ENCODE assay signal across 11 cellular contexts in genomic region chr10:69090687-69091450, GRCh38. TPM values are rescaled to one million over a fixed set of nuclear protein-coding genes. Genes with fewer than 3 reads are reported as not detected.
A peak's percentile ranks its signal among the peaks of the same experiment; 100 is the strongest.
DNase-seq lines count a peak whose midpoint lies in the region; ATAC-seq and TF ChIP-seq lines count a peak whose summit lies in the region.
"Had no signal": no experiment of that assay in that cellular context is flagged by ENCODE, and none has a peak within 500 bp of the region (broad histone marks: within the 10 kb centered on the region; RNA-seq: fewer than 3 reads in every experiment).

No MANE protein-coding gene starts in this region.

- H3K4me1 Mint-ChIP-seq in memory B cell = peaks cover 40% of the 10 kb centered on the region
- no peaks in the 10 kb centered on the region for H3K4me1 Mint-ChIP-seq in progenitor cell of endocrine pancreas (ENCODE audit: low read depth)

- no peaks in the 10 kb centered on the region for H3K27me3 Mint-ChIP-seq in memory B cell
- H3K27me3 Mint-ChIP-seq in progenitor cell of endocrine pancreas = peaks cover 19% of the 10 kb centered on the region

- H3K36me3 ChIP-seq in left ventricle myocardium inferior = no peaks in the 10 kb centered on the region
- H3K36me3 ChIP-seq in adipocyte (ENCODE audit: control insufficient read depth, insufficient read depth, low read length, severe bottlenecking) = no peaks in the 10 kb centered on the region
- no peaks in the 10 kb centered on the region for H3K36me3 ChIP-seq in urinary bladder (ENCODE audit: insufficient read depth)
- H3K36me3 ChIP-seq: BE2C had no signal

- H3K4me3 ChIP-seq in left ventricle myocardium inferior = peak overlapping the region; percentile 67
- H3K4me3 ChIP-seq in adipocyte (ENCODE audit: low read length) = no peak overlapping the region
- H3K4me3 ChIP-seq in urinary bladder (ENCODE audit: low read depth, low read length) = peak overlapping the region; percentile 6
- H3K4me3 ChIP-seq: lung had no signal

- no peaks in the 10 kb centered on the region for H3K27me3 ChIP-seq in left ventricle myocardium inferior (ENCODE audit: low read depth)
- no peaks in the 10 kb centered on the region for H3K27me3 ChIP-seq in adipocyte (replicated peaks; ENCODE audit: control insufficient read depth, insufficient read depth, low read length)
- H3K27me3 ChIP-seq: BE2C had no signal

- H3K4me1 ChIP-seq in left ventricle myocardium inferior (peaks cover 27% of the 10 kb centered on the region), adipocyte (ENCODE audit: control insufficient read depth, insufficient read depth, low read length) (peaks cover 24% of the 10 kb centered on the region), urinary bladder (ENCODE audit: insufficient read depth) (no peaks in the 10 kb centered on the region)
- H3K4me1 ChIP-seq: BE2C had no signal

- ATAC-seq in Right ventricle myocardium inferior = no peak
- ATAC-seq in memory B cell (ENCODE audit: low read depth) = no peak

- TF ChIP-seq CTCF in left ventricle myocardium inferior (IDR thresholded peaks at IDR 0.05; ENCODE audit: borderline replicate concordance) = no peak
- no peak for TF ChIP-seq CTCF in progenitor cell of endocrine pancreas (IDR thresholded peaks at IDR 0.05; ENCODE audit: unreplicated experiment)

- 54% methylated on average over 5 of the region's 5 CpGs for WGBS in urinary bladder

- H3K36me3 Mint-ChIP-seq in memory B cell (no peaks in the 10 kb centered on the region), progenitor cell of endocrine pancreas (ENCODE audit: insufficient read depth) (no peaks in the 10 kb centered on the region)

- H3K27ac ChIP-seq in left ventricle myocardium inferior (replicated peaks) (peak overlapping the region; percentile 90), urinary bladder (ENCODE audit: low read depth) (no peak overlapping the region)

- H3K9me3 Mint-ChIP-seq in memory B cell = no peaks in the 10 kb centered on the region
- no peaks in the 10 kb centered on the region for H3K9me3 Mint-ChIP-seq in progenitor cell of endocrine pancreas (ENCODE audit: low read depth)

- DNase-seq in left ventricle myocardium inferior (no peak), Right ventricle myocardium inferior (ENCODE audit: missing footprints) (no peak), adipocyte (ENCODE audit: low read depth) (peak; percentile 39), memory B cell (ENCODE audit: low spot score in 2 of 2) (no peak), progenitor cell of endocrine pancreas (ENCODE audit: low spot score, unreplicated experiment) (no peak), NCI-H2196 (lab: John Stamatoyannopoulos, UW; ENCODE audit: unreplicated experiment) (no peak), RKO (ENCODE audit: low spot score) (no peak)
- DNase-seq: BE2C, NCI-H2029 had no signal

- H3K9ac ChIP-seq in adipocyte (ENCODE audit: low read length) = no peak overlapping the region

- H3K4me3 Mint-ChIP-seq in memory B cell = peak overlapping the region; percentile 82
- H3K4me3 Mint-ChIP-seq in progenitor cell of endocrine pancreas (ENCODE audit: low read depth) = no peak overlapping the region

- H3K27ac Mint-ChIP-seq in memory B cell (peak overlapping the region; percentile 98), progenitor cell of endocrine pancreas (no peak overlapping the region)

- intact Hi-C loops in left ventricle myocardium inferior (cut with micrococcal nuclease) (loop anchor here (5.0 kb wide), 1 partner anchor 84 kb away; no protein-coding TSS in a partner anchor), Right ventricle myocardium inferior (cut with DNase I) (loop anchor here (5.0 kb wide), 1 partner anchor 104 kb away; the partner anchor contains the start of gene KIFBP)

- H3K9me3 ChIP-seq in left ventricle myocardium inferior (replicated peaks) (no peaks in the 10 kb centered on the region), adipocyte (ENCODE audit: control insufficient read depth, low read length) (no peaks in the 10 kb centered on the region)
- H3K9me3 ChIP-seq: BE2C had no signal

RNA-seq across cellular contexts. Expression of gene SRGN, which starts 3.0 kb away (rescaled TPM):
- 37.2 TPM for total RNA-seq in left ventricle myocardium inferior
- total RNA-seq in Right ventricle myocardium inferior = 50.2 TPM
- total RNA-seq in urinary bladder = 67.7 TPM
- 205 TPM for polyA plus RNA-seq in urinary bladder
- not detected in 2 replicates for total RNA-seq in progenitor cell of endocrine pancreas

RNA-seq across cellular contexts. Expression of gene VPS26A, which starts 33.1 kb away (rescaled TPM):
- 33.1 TPM for total RNA-seq in left ventricle myocardium inferior
- 32.5 TPM for total RNA-seq in Right ventricle myocardium inferior
- total RNA-seq in urinary bladder = 55.6 TPM
- polyA plus RNA-seq in urinary bladder = 33.7 TPM
- 51.1 and 60.4 TPM in 2 replicates for total RNA-seq in progenitor cell of endocrine pancreas

Comparison
In these comparisons a context has a peak if more than half of its experiments do, and no peak if none do; other contexts are left out.
1. RNA of gene SRGN, which starts 3.0 kb away (total RNA-seq): 67.7 TPM in urinary bladder (single experiment), 50.2 TPM in Right ventricle myocardium inferior (single experiment) and 37.2 TPM in left ventricle myocardium inferior (single experiment); not detected in progenitor cell of endocrine pancreas; every median in the first group is over 10 times any median in the second.